In genomic region chr1:248905949-248906740, GRCh38 we compare ENCODE assay signal across 9 cellular contexts. TPM values are rescaled to one million over a fixed set of nuclear protein-coding genes. Genes with fewer than 3 reads are reported as not detected.
DNase-seq lines count a peak whose midpoint lies in the region; ATAC-seq, FAIRE-seq and TF ChIP-seq lines count a peak whose summit lies in the region.
"Had no signal": no experiment of that assay in that cellular context is flagged by ENCODE, and none has a peak within 500 bp of the region (broad histone marks: within the 10 kb centered on the region; RNA-seq: fewer than 3 reads in every experiment).

A gene with protein sequence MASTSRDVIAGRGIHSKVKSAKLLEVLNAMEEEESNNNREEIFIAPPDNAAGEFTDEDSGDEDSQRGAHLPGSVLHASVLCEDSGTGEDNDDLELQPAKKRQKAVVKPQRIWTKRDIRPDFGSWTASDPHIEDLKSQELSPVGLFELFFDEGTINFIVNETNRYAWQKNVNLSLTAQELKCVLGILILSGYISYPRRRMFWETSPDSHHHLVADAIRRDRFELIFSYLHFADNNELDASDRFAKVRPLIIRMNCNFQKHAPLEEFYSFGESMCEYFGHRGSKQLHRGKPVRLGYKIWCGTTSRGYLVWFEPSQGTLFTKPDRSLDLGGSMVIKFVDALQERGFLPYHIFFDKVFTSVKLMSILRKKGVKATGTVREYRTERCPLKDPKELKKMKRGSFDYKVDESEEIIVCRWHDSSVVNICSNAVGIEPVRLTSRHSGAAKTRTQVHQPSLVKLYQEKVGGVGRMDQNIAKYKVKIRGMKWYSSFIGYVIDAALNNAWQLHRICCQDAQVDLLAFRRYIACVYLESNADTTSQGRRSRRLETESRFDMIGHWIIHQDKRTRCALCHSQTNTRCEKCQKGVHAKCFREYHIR (plus strand): TSS chr1:248906235. CDS start chr1:248913863, 7,628 bp downstream.

- TF ChIP-seq CTCF in AG09309 (IDR thresholded peaks at IDR 0.05; ENCODE audit: control insufficient read depth, insufficient read depth, low read depth, low read length, missing control alignments): peak; percentile 77
- no peak for TF ChIP-seq CTCF in activated B cell treated with CpG ODN at 0.5 μM for 24 hours (IDR thresholded peaks at IDR 0.05)
- peak; percentile 73 for TF ChIP-seq CTCF in kidney (IDR thresholded peaks at IDR 0.05; ENCODE audit: borderline replicate concordance, extremely low read depth, insufficient read depth)

- CTCF ChIA-PET in activated B cell treated with CpG ODN at 0.5 μM for 24 hours (lab: Charles Lee): interaction anchor here (0.9 to 1.0 kb wide), 3 partner anchors 47 to 80 kb away, joined by 3 read pairs; partner anchors contain the start of gene ZNF692

- H3K4me1 ChIP-seq in kidney (ENCODE audit: control insufficient read depth in 1 of 2, insufficient read depth in 1 of 2, low read depth in 1 of 2, low read length in 2 of 2): peaks cover 0 to 4% of the 10 kb centered on the region in 2 donors

- intact Hi-C loops in activated B cell treated with CpG ODN at 0.5 μM for 24 hours (cut with micrococcal nuclease): loop anchor here (1.0 kb wide), 4 partner anchors 32 to 80 kb away; no protein-coding TSS in a partner anchor
- intact Hi-C loops in kidney (cut with DNase I): no loop called here

- no peaks in the 10 kb centered on the region for H3K9me3 Mint-ChIP-seq in activated B cell treated with CpG ODN at 0.5 μM for 24 hours

- H3K27ac Mint-ChIP-seq in activated B cell treated with CpG ODN at 0.5 μM for 24 hours: peak within 1 kb of the TSS; percentile 99

- no peaks in the 10 kb centered on the region for H3K27me3 Mint-ChIP-seq in activated B cell treated with CpG ODN at 0.5 μM for 24 hours

- H3K4me3 ChIP-seq in AG09309 (ENCODE audit: control insufficient read depth, low read depth, low read length) (peak within 1 kb of the TSS; percentile 77), kidney (ENCODE audit: low read length in 2 of 2) (peak within 1 kb of the TSS; percentile 80 to 86)

- H3K27ac ChIP-seq in caudate nucleus (ENCODE audit: low read depth, low read length) (peak within 1 kb of the TSS; percentile 98), kidney (ENCODE audit: low read depth in 2 of 2, low read length in 2 of 2) (peak within 1 kb of the TSS; percentile 94 to 95)

- FAIRE-seq in kidney (lab: Jason Lieb, UNC): no peak
- FAIRE-seq: TTC549 had no signal

- H3K36me3 Mint-ChIP-seq in activated B cell treated with CpG ODN at 0.5 μM for 24 hours (ENCODE audit: low read depth): peaks cover 33% of the 10 kb centered on the region

- H3K4me1 Mint-ChIP-seq in activated B cell treated with CpG ODN at 0.5 μM for 24 hours: peaks cover 46% of the 10 kb centered on the region

- ATAC-seq in GM18907 (IDR thresholded peaks at IDR 0.05; ENCODE audit: unreplicated experiment) (peak; percentile 94), HG03139 (IDR thresholded peaks at IDR 0.05; ENCODE audit: unreplicated experiment) (peak; percentile 91), activated B cell treated with CpG ODN at 0.5 μM for 24 hours (ENCODE audit: low read depth) (peak; percentile 83)

- no peaks in the 10 kb centered on the region for H3K36me3 ChIP-seq in kidney (ENCODE audit: control insufficient read depth in 1 of 2, insufficient read depth in 2 of 2, low read length in 2 of 2)

- no peaks in the 10 kb centered on the region for H3K9me3 ChIP-seq in kidney (ENCODE audit: control insufficient read depth in 1 of 2, low read length in 2 of 2)

- peak within 1 kb of the TSS; percentile 79 to 81 for H3K9ac ChIP-seq in kidney (ENCODE audit: low read length in 2 of 2)

- peak; percentile 63 for DNase-seq in AG09309 (ENCODE audit: low read depth)
- DNase-seq in NCI-H2227 (lab: John Stamatoyannopoulos, UW; ENCODE audit: unreplicated experiment): peak; percentile 97
- DNase-seq in activated B cell treated with CpG ODN at 0.5 μM for 24 hours: peak; percentile 95
- peak in 60 of 61 donors; percentile 67 to 100 (median 93) for DNase-seq in caudate nucleus (lab: John Stamatoyannopoulos, UW)
- peak; percentile 97 for DNase-seq in kidney
- peak; percentile 93 to 95 for DNase-seq in stimulated activated CD4-positive, alpha-beta T cell treated with anti-CD3 and anti-CD28 coated beads, Interleukin-15, amount 100 ng/mL, for 1 hour (ENCODE audit: low read depth in 1 of 2, low spot score in 1 of 2)

- POLR2A ChIA-PET in activated B cell treated with CpG ODN at 0.5 μM for 24 hours (lab: Charles Lee): interaction anchor here (0.7 to 2.5 kb wide), 6 partner anchors 32 to 80 kb away, joined by 3 to 27 read pairs (median 16); partner anchors contain the start of genes SH3BP5L, ZNF672 and ZNF692

- H3K4me3 Mint-ChIP-seq in activated B cell treated with CpG ODN at 0.5 μM for 24 hours: peak within 1 kb of the TSS; percentile 99

RNA-seq across cellular contexts. Expression of the gene that starts here (rescaled TPM):
- total RNA-seq in activated B cell treated with CpG ODN at 0.5 μM for 24 hours (12.3 and 13.4 TPM in 2 replicates), kidney (6.9 TPM)
- polyA plus RNA-seq in kidney (ENCODE audit: insufficient read depth, low read depth, low replicate concordance): 3.4 TPM

Comparison
In these comparisons a context has a peak if more than half of its experiments do, and no peak if none do; other contexts are left out.
1. Peak in every context shown above with its lines: DNase-seq, ATAC-seq, H3K4me3 ChIP-seq and H3K27ac ChIP-seq.